In genomic region chr3:142963266-142964149, GRCh38 we compare ENCODE assay signal across 1 cellular context.
TF ChIP-seq lines count a peak whose summit lies in the region.

Gene PAQR9, minus strand, starts transcription at chr3:142963674. Its CDS starts 338 bp downstream, at chr3:142963336.

TF ChIP-seq in IMR-90, 13 proteins besides CTCF, POLR2A, EP300 and RAD21:
- TF ChIP-seq CHD1 (IDR thresholded peaks at IDR 0.05; ENCODE audit: low read depth, low read length) (no peak), USF2 (IDR thresholded peaks at IDR 0.05; ENCODE audit: low read depth, low read length) (no peak), MAFK (IDR thresholded peaks at IDR 0.05; ENCODE audit: low read depth, low read length) (no peak), CEBPB (IDR thresholded peaks at IDR 0.05; ENCODE audit: low read depth, low read length) (no peak), SMC3 (IDR thresholded peaks at IDR 0.05; ENCODE audit: low read depth, low read length) (no peak), MAZ (IDR thresholded peaks at IDR 0.05; ENCODE audit: borderline replicate concordance, low read depth, low read length) (no peak), RFX5 (IDR thresholded peaks at IDR 0.05; ENCODE audit: low read depth, low read length) (no peak), RCOR1 (IDR thresholded peaks at IDR 0.05; ENCODE audit: insufficient replicate concordance, low read length) (no peak), NFE2L2 (IDR thresholded peaks at IDR 0.05; ENCODE audit: low read depth, low read length) (no peak), FOS (IDR thresholded peaks at IDR 0.05; ENCODE audit: low read depth, low read length) (no peak), MXI1 (IDR thresholded peaks at IDR 0.05; ENCODE audit: borderline replicate concordance, low read depth, low read length) (no peak), ELK1 (IDR thresholded peaks at IDR 0.05; ENCODE audit: borderline replicate concordance, low read depth, low read length) (no peak), BHLHE40 (IDR thresholded peaks at IDR 0.05; ENCODE audit: low read depth, low read length) (no peak)
